Comparison of ENCODE assay signal across 1 cellular context in the genomic region with DNA sequence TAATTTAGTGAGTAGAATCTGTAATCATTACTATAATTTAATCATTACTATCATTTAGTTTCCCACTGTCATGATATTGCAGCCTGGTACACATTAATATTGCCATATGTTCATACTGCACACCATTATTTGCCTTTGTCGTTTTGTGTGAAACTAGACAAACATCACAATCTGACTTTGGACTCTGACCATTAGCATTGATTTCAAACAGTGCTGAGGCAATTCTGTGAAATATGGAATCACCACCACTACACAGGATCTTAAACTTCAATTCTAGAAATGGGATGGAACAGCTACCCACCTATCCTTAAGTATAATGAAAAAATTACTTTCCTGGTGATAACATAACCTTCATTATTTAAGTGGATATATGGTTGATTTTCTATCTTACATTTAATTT.
TF ChIP-seq lines count a peak whose summit lies in the region.

No MANE protein-coding gene starts in this region.

TF ChIP-seq in HepG2, 621 proteins besides CTCF, POLR2A, EP300 and RAD21 (continued from another document):
- TF ChIP-seq, protein P1, sequence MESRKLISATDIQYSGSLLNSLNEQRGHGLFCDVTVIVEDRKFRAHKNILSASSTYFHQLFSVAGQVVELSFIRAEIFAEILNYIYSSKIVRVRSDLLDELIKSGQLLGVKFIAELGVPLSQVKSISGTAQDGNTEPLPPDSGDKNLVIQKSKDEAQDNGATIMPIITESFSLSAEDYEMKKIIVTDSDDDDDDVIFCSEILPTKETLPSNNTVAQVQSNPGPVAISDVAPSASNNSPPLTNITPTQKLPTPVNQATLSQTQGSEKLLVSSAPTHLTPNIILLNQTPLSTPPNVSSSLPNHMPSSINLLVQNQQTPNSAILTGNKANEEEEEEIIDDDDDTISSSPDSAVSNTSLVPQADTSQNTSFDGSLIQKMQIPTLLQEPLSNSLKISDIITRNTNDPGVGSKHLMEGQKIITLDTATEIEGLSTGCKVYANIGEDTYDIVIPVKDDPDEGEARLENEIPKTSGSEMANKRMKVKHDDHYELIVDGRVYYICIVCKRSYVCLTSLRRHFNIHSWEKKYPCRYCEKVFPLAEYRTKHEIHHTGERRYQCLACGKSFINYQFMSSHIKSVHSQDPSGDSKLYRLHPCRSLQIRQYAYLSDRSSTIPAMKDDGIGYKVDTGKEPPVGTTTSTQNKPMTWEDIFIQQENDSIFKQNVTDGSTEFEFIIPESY (CRISPR knock-in tag; IDR thresholded peaks at IDR 0.05): no peak
TF ChIP-seq in HepG2: peak in this region for 130.
